In genomic region chr15:34338347-34338746, GRCh38 we compare ENCODE assay signal across 8 cellular contexts. TPM values are rescaled to one million over a fixed set of nuclear protein-coding genes. Genes with fewer than 3 reads are reported as not detected.
A peak's percentile ranks its signal among the peaks of the same experiment; 100 is the strongest.
DNase-seq lines count a peak whose midpoint lies in the region; ATAC-seq and TF ChIP-seq lines count a peak whose summit lies in the region.

No MANE protein-coding gene starts in this region.

- H3K27ac ChIP-seq in colonic mucosa: peak overlapping the region; percentile 86

- no peaks in the 10 kb centered on the region for H3K27me3 Mint-ChIP-seq in naive thymus-derived CD8-positive, alpha-beta T cell

- peak overlapping the region in 9 of 10 donors; percentile 66 to 100 (median 82) for H3K4me3 Mint-ChIP-seq in naive thymus-derived CD8-positive, alpha-beta T cell

- TF ChIP-seq CTCF in BE2C (IDR thresholded peaks at IDR 0.05; ENCODE audit: low read depth, low read length): no peak
- no peak for TF ChIP-seq CTCF in LNCaP clone FGC (IDR thresholded peaks at IDR 0.05; ENCODE audit: control insufficient read depth, extremely low read depth, insufficient read depth)
- no peak for TF ChIP-seq CTCF in colonic mucosa (IDR thresholded peaks at IDR 0.05)

- no peaks in the 10 kb centered on the region for H3K4me1 ChIP-seq in BE2C
- no peaks in the 10 kb centered on the region for H3K4me1 ChIP-seq in colonic mucosa

- no peaks in the 10 kb centered on the region for H3K9me3 ChIP-seq in BE2C
- no peaks in the 10 kb centered on the region for H3K9me3 ChIP-seq in colonic mucosa

- H3K9me3 Mint-ChIP-seq in naive thymus-derived CD8-positive, alpha-beta T cell: no peaks in the 10 kb centered on the region

- H3K36me3 ChIP-seq in BE2C (peaks cover 11% of the 10 kb centered on the region), colonic mucosa (no peaks in the 10 kb centered on the region)

- peak overlapping the region in 6 of 10 donors; percentile 66 to 91 (median 88) for H3K27ac Mint-ChIP-seq in naive thymus-derived CD8-positive, alpha-beta T cell

- ATAC-seq in naive thymus-derived CD8-positive, alpha-beta T cell: no peak
- ATAC-seq in HG02571 (IDR thresholded peaks at IDR 0.05; ENCODE audit: unreplicated experiment): no peak

- H3K4me3 ChIP-seq in BE2C (ENCODE audit: low read depth, low read length) (peak overlapping the region; percentile 10), LNCaP clone FGC (ENCODE audit: low read depth, low read length) (peak overlapping the region; percentile 81), colonic mucosa (peak overlapping the region; percentile 87)

- intact Hi-C loops in colonic mucosa (cut with DNase I): no loop called here

- H3K36me3 Mint-ChIP-seq in naive thymus-derived CD8-positive, alpha-beta T cell: peaks cover 5 to 27% (median 7%) of the 10 kb centered on the region in 3 donors

- peak overlapping the region in 1 of 2 donors; percentile 93 for H3K9ac ChIP-seq in colonic mucosa (ENCODE audit: low read depth in 2 of 2, low read length in 2 of 2)

- POLR2A ChIA-PET in naive thymus-derived CD8-positive, alpha-beta T cell (lab: Charles Lee): interaction anchor here (0.7 to 9.0 kb wide), 8 partner anchors 15 to 237 kb away, joined by 3 to 215 read pairs (median 6); partner anchors contain the start of genes EMC7, KATNBL1, LPCAT4 and PGBD4

- H3K4me1 Mint-ChIP-seq in naive thymus-derived CD8-positive, alpha-beta T cell: peaks cover 23 to 68% (median 55%) of the 10 kb centered on the region in 4 donors

- H3K27me3 ChIP-seq in BE2C: no peaks in the 10 kb centered on the region
- H3K27me3 ChIP-seq in colonic mucosa: no peaks in the 10 kb centered on the region

- DNase-seq in BE2C (no peak), LNCaP clone FGC (ENCODE audit: low read depth) (no peak), colonic mucosa (no peak), islet precursor cell (no peak)
- no peak for DNase-seq in naive thymus-derived CD8-positive, alpha-beta T cell
- DNase-seq in NK-92 treated with Interleukin-12 subunit alpha and Interleukin-12 subunit beta, amount 100 ng/mL, for 24 hours (lab: John Stamatoyannopoulos, UW): no peak
- no peak for DNase-seq in stimulated activated CD4-positive, alpha-beta T cell treated with anti-CD3 and anti-CD28 coated beads, Interleukin-15, amount 100 ng/mL, for 24 hours

RNA-seq across cellular contexts. Expression of gene SLC12A6, which starts 0.8 kb away (rescaled TPM):
- polyA plus RNA-seq in BE2C (2012; ENCODE audit: insufficient read depth, insufficient read length, low read depth): 1.1 TPM
- total RNA-seq in colonic mucosa: 10 to 100 TPM; 13.8 to 18.8 TPM
- 100 to 1,000 TPM; 130 to 138 TPM for total RNA-seq in naive thymus-derived CD8-positive, alpha-beta T cell
- 10 to 100 TPM in 1 of 3 donors, 1 to 10 TPM in 2; 4.0 to 13.3 (median 7.3) TPM for polyA plus RNA-seq in naive thymus-derived CD8-positive, alpha-beta T cell

RNA-seq across cellular contexts. Expression of gene NOP10, which starts 4.6 kb away (rescaled TPM):
- polyA plus RNA-seq in BE2C (2012; ENCODE audit: insufficient read depth, insufficient read length, low read depth): 575 TPM
- 100 to 1,000 TPM; 143 to 184 TPM for total RNA-seq in colonic mucosa
- 10 to 100 TPM; 61.7 to 64.4 TPM for total RNA-seq in naive thymus-derived CD8-positive, alpha-beta T cell
- polyA plus RNA-seq in naive thymus-derived CD8-positive, alpha-beta T cell: 100 to 1,000 TPM; 239 to 320 (median 257) TPM

RNA-seq across cellular contexts. Expression of gene NUTM1, which starts 4.8 kb away (rescaled TPM):
- polyA plus RNA-seq in BE2C (2012; ENCODE audit: insufficient read depth, insufficient read length, low read depth): 0.15 TPM
- total RNA-seq in colonic mucosa: not detected
- not detected for total RNA-seq in naive thymus-derived CD8-positive, alpha-beta T cell
- not detected for polyA plus RNA-seq in naive thymus-derived CD8-positive, alpha-beta T cell

RNA-seq across cellular contexts. Expression of gene LPCAT4, which starts 28.6 kb away (rescaled TPM):
- 60.3 TPM for polyA plus RNA-seq in BE2C (2012; ENCODE audit: insufficient read depth, insufficient read length, low read depth)
- total RNA-seq in colonic mucosa: 100 to 1,000 TPM; 174 to 175 TPM
- total RNA-seq in naive thymus-derived CD8-positive, alpha-beta T cell: 10 to 100 TPM; 63.9 to 66.3 TPM
- polyA plus RNA-seq in naive thymus-derived CD8-positive, alpha-beta T cell: 10 to 100 TPM in 1 of 3 donors, 1 to 10 TPM in 2; 5.3 to 10.4 (median 8.2) TPM

Comparison
In these comparisons a context has a peak if more than half of its experiments do, and no peak if none do; other contexts are left out.
1. H3K4me3 ChIP-seq: peak in every context shown above with its lines; median percentile 87 in colonic mucosa; 81 in LNCaP clone FGC; 10 in BE2C.
2. RNA of gene SLC12A6, which starts 0.8 kb away (total RNA-seq): 130 to 138 TPM in naive thymus-derived CD8-positive, alpha-beta T cell; 13.8 to 18.8 TPM in colonic mucosa; every median in the first group is over 4 times any median in the second.